ENCODE assay signal across 11 cellular contexts in genomic region chr19:5926641-5927438, GRCh38. TPM values are rescaled to one million over a fixed set of nuclear protein-coding genes. Genes with fewer than 3 reads are reported as not detected.
DNase-seq lines count a peak whose midpoint lies in the region; ATAC-seq and TF ChIP-seq lines count a peak whose summit lies in the region.
"Had no signal": no experiment of that assay in that cellular context is flagged by ENCODE, and none has a peak within 500 bp of the region (broad histone marks: within the 10 kb centered on the region; RNA-seq: fewer than 3 reads in every experiment).

No MANE protein-coding gene starts in this region.

- intact Hi-C loops in esophagus squamous epithelium (cut with DNase I) (no loop called here), mucosa of descending colon (cut with DNase I, micrococcal nuclease) (no loop called here)

- H3K4me1 ChIP-seq in esophagus squamous epithelium: peaks cover 0 to 28% (median 5%) of the 10 kb centered on the region in 3 donors
- H3K4me1 ChIP-seq in mucosa of descending colon (ENCODE audit: low read depth): peaks cover 14% of the 10 kb centered on the region
- H3K4me1 ChIP-seq in thoracic aorta (ENCODE audit: control insufficient read depth in 1 of 2, low read depth in 2 of 2): peaks cover 4 to 20% of the 10 kb centered on the region in 2 donors

- TF ChIP-seq CTCF in esophagus squamous epithelium (IDR thresholded peaks at IDR 0.05) (no peak), mucosa of descending colon (IDR thresholded peaks at IDR 0.05) (no peak), thoracic aorta (IDR thresholded peaks at IDR 0.05) (no peak)

- H3K4me3 ChIP-seq in esophagus squamous epithelium (no peak overlapping the region), mucosa of descending colon (no peak overlapping the region), thoracic aorta (no peak overlapping the region)

- no peaks in the 10 kb centered on the region for H3K9me3 ChIP-seq in esophagus squamous epithelium
- H3K9me3 ChIP-seq in mucosa of descending colon: no peaks in the 10 kb centered on the region
- no peaks in the 10 kb centered on the region for H3K9me3 ChIP-seq in thoracic aorta

- H3K27me3 ChIP-seq in esophagus squamous epithelium: no peaks in the 10 kb centered on the region
- H3K27me3 ChIP-seq in thoracic aorta (replicated peaks; ENCODE audit: insufficient read depth): no peaks in the 10 kb centered on the region

- DNase-seq in LHCN-M2 (ENCODE audit: low read depth) (peak; percentile 86), esophagus squamous epithelium (lab: John Stamatoyannopoulos, UW) (no peak), mucosa of descending colon (no peak), thoracic aorta (ENCODE audit: low spot score) (no peak), HUDEP-2 (lab: John Stamatoyannopoulos, UW; ENCODE audit: unreplicated experiment in 76 of 76) (no peak), DMS153 (lab: John Stamatoyannopoulos, UW) (no peak), DMS53 (lab: John Stamatoyannopoulos, UW) (no peak), globus pallidus (ENCODE audit: low spot score) (no peak)
- DNase-seq: activated T-cell treated with anti-CD3 and anti-CD28 coated beads, Interleukin-2, amount 50 U/mL, for 72 hours; NK-92 treated with Interleukin-12 subunit alpha and Interleukin-12 subunit beta, amount 100 ng/mL, for 24 hours had no signal

- WGBS in esophagus squamous epithelium, 2 donors: 59 to 66% methylated on average over 13 to 14 of the region's 14 CpGs

- H3K36me3 ChIP-seq in esophagus squamous epithelium (peaks cover 27 to 100% (median 62%) of the 10 kb centered on the region in 3 donors), mucosa of descending colon (ENCODE audit: low read depth) (peaks cover 14% of the 10 kb centered on the region), thoracic aorta (peaks cover 64% of the 10 kb centered on the region)

- peak overlapping the region; percentile 40 to 82 (median 67) for H3K27ac ChIP-seq in esophagus squamous epithelium
- peak overlapping the region; percentile 64 to 67 for H3K27ac ChIP-seq in thoracic aorta

- TF ChIP-seq POLR2A in esophagus squamous epithelium (IDR thresholded peaks at IDR 0.05): no peak

- ATAC-seq in mucosa of descending colon: peak; percentile 48
- ATAC-seq in thoracic aorta (ENCODE audit: insufficient number of reproducible peaks, low FRiP score, low read depth): peak; percentile 63
- ATAC-seq: activated T-cell treated with anti-CD3 and anti-CD28 coated beads, Interleukin-2, amount 50 U/mL, for 72 hours; HCT116 had no signal

RNA-seq across cellular contexts. Expression of gene CAPS, which starts 12.8 kb away (rescaled TPM):
- 2.4 and 3.5 TPM in 2 replicates for total RNA-seq in LHCN-M2 (2014; rRNA removed)
- 3.3 TPM for polyA plus RNA-seq in LHCN-M2 (2012)
- 10 to 100 TPM in 2 of 4 donors, 1 to 10 TPM in 2; 3.3 to 13.7 (median 7.3) TPM for total RNA-seq in esophagus squamous epithelium
- total RNA-seq in mucosa of descending colon: 10 to 100 TPM in 2 of 3 donors, 1 to 10 TPM in 1; 9.5 to 20.2 (median 16.4) TPM
- 10 to 100 TPM in 1 of 2 donors, 1 to 10 TPM in 1; 8.5 to 48.7 TPM for total RNA-seq in thoracic aorta

RNA-seq across cellular contexts. Expression of gene VMAC, which starts 22.2 kb away (rescaled TPM):
- total RNA-seq in LHCN-M2 (2014; rRNA removed) (2.6 and 3.0 TPM in 2 replicates), esophagus squamous epithelium (1 to 10 TPM; 3.1 to 8.6 (median 5.6) TPM), mucosa of descending colon (10 to 100 TPM in 1 of 3 donors, 1 to 10 TPM in 2; 5.6 to 10.0 (median 8.3) TPM), thoracic aorta (10 to 100 TPM; 13.3 to 13.6 TPM)
- 1.4 TPM for polyA plus RNA-seq in LHCN-M2 (2012)

RNA-seq across cellular contexts. Expression of gene NDUFA11, which starts 23.2 kb away (rescaled TPM):
- total RNA-seq in LHCN-M2 (2014; rRNA removed) (172 and 188 TPM in 2 replicates), esophagus squamous epithelium (100 to 1,000 TPM; 204 to 277 (median 234) TPM), mucosa of descending colon (100 to 1,000 TPM; 178 to 213 (median 182) TPM), thoracic aorta (100 to 1,000 TPM in 1 of 2 donors, 10 to 100 TPM in 1; 83.2 to 177 TPM)
- 515 TPM for polyA plus RNA-seq in LHCN-M2 (2012)

RNA-seq across cellular contexts. Expression of gene RANBP3, which starts 51.1 kb away (rescaled TPM):
- 74.1 and 81.2 TPM in 2 replicates for total RNA-seq in LHCN-M2 (2014; rRNA removed)
- polyA plus RNA-seq in LHCN-M2 (2012): 50.4 TPM
- 10 to 100 TPM; 38.0 to 77.8 (median 39.6) TPM for total RNA-seq in esophagus squamous epithelium
- 10 to 100 TPM; 47.0 to 94.2 (median 60.5) TPM for total RNA-seq in mucosa of descending colon
- 100 to 1,000 TPM in 1 of 2 donors, 10 to 100 TPM in 1; 51.4 to 101 TPM for total RNA-seq in thoracic aorta

RNA-seq across cellular contexts. Expression of gene FUT5, which starts 56.5 kb away (rescaled TPM):
- total RNA-seq in LHCN-M2 (2014; rRNA removed) (not detected in 2 replicates), esophagus squamous epithelium (not detected), mucosa of descending colon (not detected), thoracic aorta (not detected)
- polyA plus RNA-seq in LHCN-M2 (2012): not detected
